ENCODE assay signal across 19 cellular contexts in the genomic region with DNA sequence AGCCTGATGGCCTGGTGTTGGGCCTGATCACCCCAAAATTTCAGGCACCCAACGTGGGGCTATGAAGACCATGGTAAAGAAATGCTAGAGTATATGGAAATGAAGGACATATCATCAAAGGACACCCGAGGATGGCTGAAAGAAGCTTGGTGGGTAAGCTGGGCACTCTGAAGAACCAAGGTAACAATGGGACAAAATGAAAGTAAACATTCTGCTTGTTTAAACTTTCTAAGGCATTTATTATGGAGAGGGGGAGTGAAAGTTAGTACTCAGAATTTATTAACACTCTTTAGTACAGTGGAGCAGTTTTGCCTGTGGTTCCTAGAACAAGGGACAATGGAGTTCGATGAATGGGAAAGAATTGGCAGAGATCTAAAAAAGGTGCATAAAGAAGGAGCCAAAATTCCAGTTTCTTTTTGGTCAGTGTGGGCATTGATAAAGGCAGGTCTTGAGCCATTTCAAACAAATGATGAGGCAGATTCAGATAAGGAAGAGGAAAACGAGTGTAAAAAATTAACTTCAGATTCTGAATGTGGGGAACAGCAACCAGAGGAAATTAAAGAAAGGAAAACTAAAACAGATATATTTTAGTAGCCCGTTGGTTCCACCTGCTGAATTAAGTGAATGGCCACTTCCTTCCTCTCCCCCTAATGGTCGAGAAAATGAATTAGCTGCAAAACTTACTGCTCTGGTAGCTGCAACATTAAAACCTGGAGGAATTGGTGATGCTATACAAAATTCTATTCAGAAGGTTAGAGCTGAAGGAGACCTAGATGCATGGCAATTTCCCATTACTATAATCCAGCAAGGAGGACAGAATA.
A peak's percentile ranks its signal among the peaks of the same experiment; 100 is the strongest.
DNase-seq lines count a peak whose midpoint lies in the region; ATAC-seq and TF ChIP-seq lines count a peak whose summit lies in the region.
"Had no signal": no experiment of that assay in that cellular context is flagged by ENCODE, and none has a peak within 500 bp of the region (broad histone marks: within the 10 kb centered on the region; RNA-seq: fewer than 3 reads in every experiment).

No MANE protein-coding gene starts in this region.

- no peaks in the 10 kb centered on the region for H3K4me1 ChIP-seq in ACC112 (ENCODE audit: control insufficient read depth, insufficient read depth, low read length, unreplicated experiment)
- peaks cover 25% of the 10 kb centered on the region for H3K4me1 ChIP-seq in BLaER1
- H3K4me1 ChIP-seq: esophagus muscularis mucosa, lower lobe of right lung, parathyroid adenoma, testis had no signal

- H3K4me3 ChIP-seq in ACC112 (ENCODE audit: low read depth, low read length) (peak overlapping the region; percentile 41; the same call in 1 of the 2 replicates), BLaER1 (no peak overlapping the region)
- H3K4me3 ChIP-seq: esophagus muscularis mucosa, lower lobe of right lung, testis had no signal

- no peak overlapping the region for H2AFZ ChIP-seq in ACC112 (ENCODE audit: low read length, unreplicated experiment)
- H2AFZ ChIP-seq: parathyroid adenoma had no signal

- DNase-seq in NAMALWA (ENCODE audit: low spot score) (peak; percentile 47), dedifferentiated amniotic fluid mesenchymal stem cell (ENCODE audit: extremely low spot score) (peak; percentile 12), erythroblast (lab: John Stamatoyannopoulos, UW) (no peak), DMS79 treated with DMSO at 0.1 percent for 48 hours (lab: John Stamatoyannopoulos, UW) (no peak)
- DNase-seq: activated CD4-positive, alpha-beta T cell treated with anti-CD3 and anti-CD28 coated beads, Interleukin-2, amount 10 ng/mL, durations not matched to agents 7 days and 5 days; activated naive CD4-positive, alpha-beta T cell; lower lobe of right lung; NCI-H1694; NCI-H345; SIG-M5; stimulated activated CD4-positive, alpha-beta T cell treated with anti-CD3 and anti-CD28 coated beads, Interleukin-4, amount 100 ng/mL, for 1 hour; T1000; testis had no signal

- H3K79me2 ChIP-seq in ACC112 (ENCODE audit: control insufficient read depth, insufficient read depth, low read length, unreplicated experiment): no peaks in the 10 kb centered on the region
- H3K79me2 ChIP-seq: parathyroid adenoma had no signal

- H3K27me3 ChIP-seq in ACC112 (ENCODE audit: insufficient read depth, low read length) (0 out of 2 replicates have a peak, but pooled peaks cover 5% of the 10 kb centered on the region), BLaER1 (no peaks in the 10 kb centered on the region)
- H3K27me3 ChIP-seq: esophagus muscularis mucosa, testis had no signal

- no peak for TF ChIP-seq POLR2A in erythroblast (IDR thresholded peaks at IDR 0.05; ENCODE audit: low read length)

- no peak overlapping the region for H3K27ac ChIP-seq in ACC112 (ENCODE audit: low read depth, low read length)
- peak overlapping the region; percentile 40 for H3K27ac ChIP-seq in BLaER1
- H3K27ac ChIP-seq: esophagus muscularis mucosa, lower lobe of right lung, parathyroid adenoma, testis had no signal

- H4K20me1 ChIP-seq in BLaER1: no peaks in the 10 kb centered on the region

- H3K9ac ChIP-seq in BLaER1: no peak overlapping the region
- H3K9ac ChIP-seq: parathyroid adenoma had no signal

- ATAC-seq in HG02970 (IDR thresholded peaks at IDR 0.05; ENCODE audit: low FRiP score, unreplicated experiment): no peak
- ATAC-seq: HCT116, lower lobe of right lung had no signal

- peaks cover 52% of the 10 kb centered on the region for H3K9me3 ChIP-seq in BLaER1
- H3K9me3 ChIP-seq: esophagus muscularis mucosa, testis had no signal

- H3K36me3 ChIP-seq in ACC112 (ENCODE audit: insufficient read depth, low read length): no peaks in the 10 kb centered on the region
- peaks cover 22% of the 10 kb centered on the region; the same call in 1 of the 2 replicates for H3K36me3 ChIP-seq in BLaER1
- H3K36me3 ChIP-seq: esophagus muscularis mucosa, lower lobe of right lung had no signal

- H3K4me2 ChIP-seq in BLaER1: peak overlapping the region; percentile 58

Comparison
In these comparisons a context has a peak if more than half of its experiments do, and no peak if none do; other contexts are left out.
1. DNase-seq: peak in NAMALWA (single experiment) and dedifferentiated amniotic fluid mesenchymal stem cell (single experiment); none in erythroblast (0 of 2) and DMS79 treated with DMSO at 0.1 percent for 48 hours (single experiment).